ENCODE assay signal across 9 cellular contexts in the genomic region with DNA sequence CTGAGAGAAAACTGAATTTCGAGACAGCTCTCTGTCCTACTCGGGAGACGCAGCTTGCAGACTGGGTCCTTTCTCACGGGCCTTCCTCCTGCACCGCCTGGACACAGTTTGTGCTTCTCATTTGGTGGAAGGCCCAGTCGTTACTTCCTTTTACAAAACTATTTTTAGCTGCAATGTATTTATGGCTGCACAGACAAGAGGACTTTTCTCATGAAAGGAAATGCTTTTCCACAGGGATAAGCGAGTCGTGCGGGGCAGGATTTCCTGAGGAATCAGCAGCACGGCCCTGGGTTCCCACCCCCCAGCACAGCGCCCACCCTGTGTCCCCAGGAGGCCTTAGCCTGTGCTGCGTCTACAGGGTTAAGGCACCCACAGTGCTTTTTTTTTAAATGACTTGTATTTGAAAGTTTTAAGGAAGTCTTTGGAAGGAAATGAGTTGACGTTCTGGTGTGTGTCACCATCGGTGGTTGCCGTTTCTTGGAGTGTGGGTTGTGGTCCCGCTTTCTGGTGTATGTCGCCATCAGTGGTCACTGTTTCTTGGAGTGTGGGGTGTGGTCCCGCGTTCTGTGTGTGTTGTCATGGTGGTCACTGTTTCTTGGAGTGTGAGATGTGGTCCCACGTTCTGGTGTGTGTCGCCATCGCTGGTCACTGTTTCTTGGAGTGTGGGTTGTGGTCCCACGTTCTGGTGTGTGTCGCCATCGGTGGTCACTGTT. TPM values are rescaled to one million over a fixed set of nuclear protein-coding genes. Genes with fewer than 3 reads are reported as not detected.
DNase-seq lines count a peak whose midpoint lies in the region; ATAC-seq, FAIRE-seq and TF ChIP-seq lines count a peak whose summit lies in the region.
"Had no signal": no experiment of that assay in that cellular context is flagged by ENCODE, and none has a peak within 500 bp of the region (broad histone marks: within the 10 kb centered on the region; RNA-seq: fewer than 3 reads in every experiment).

No MANE protein-coding gene starts in this region.

- H3K9me3 Mint-ChIP-seq in WTC11 = no peaks in the 10 kb centered on the region

- intact Hi-C loops in Right ventricle myocardium inferior (cut with DNase I) = loop anchor here (2.0 to 5.0 kb wide), 2 partner anchors 51 to 70 kb away; a partner anchor contains a TSS

- FAIRE-seq in urothelium cell line (lab: Jason Lieb, UNC) = no peak
- FAIRE-seq: A549 had no signal

- no peak overlapping the region for H3K27ac Mint-ChIP-seq in WTC11

- POLR2A ChIA-PET in WTC11 (lab: Charles Lee) = no interaction called here

- no peaks in the 10 kb centered on the region for H3K36me3 Mint-ChIP-seq in WTC11

- no peak for TF ChIP-seq CTCF in WTC11 (IDR thresholded peaks at IDR 0.05)

- CTCF ChIA-PET in WTC11 (lab: Charles Lee) = interaction anchor here (1.1 kb wide), 1 partner anchor 147 kb away, joined by 3 read pairs; no protein-coding TSS in a partner anchor

- no peak for DNase-seq in activated CD4-positive, CD25-positive, alpha-beta regulatory T cell (lab: John Stamatoyannopoulos, UW)
- DNase-seq in WTC11 (ENCODE audit: low spot score) (peak; percentile 5), Right ventricle myocardium inferior (ENCODE audit: missing footprints) (peak; percentile 84), NCI-H82 (lab: John Stamatoyannopoulos, UW) (no peak), urothelium cell line (ENCODE audit: low spot score) (no peak)
- DNase-seq in stimulated activated CD8-positive, alpha-beta memory T cell treated with anti-CD3 and anti-CD28 coated beads, Interleukin-15, amount 100 ng/mL, for 48 hours (ENCODE audit: low read depth in 2 of 2) = peak; percentile 58 to 59

- H3K27me3 Mint-ChIP-seq in WTC11 (ENCODE audit: low read depth) = no peaks in the 10 kb centered on the region

- H3K4me3 Mint-ChIP-seq in WTC11 = no peak overlapping the region

- peaks cover 13% of the 10 kb centered on the region for H3K4me1 Mint-ChIP-seq in WTC11

- peak; percentile 4 to 19 for ATAC-seq in activated CD4-positive, CD25-positive, alpha-beta regulatory T cell treated with anti-CD3 and anti-CD28 coated beads, Interleukin-2, amount 50 U/mL, for 24 hours
- ATAC-seq in WTC11 = no peak
- ATAC-seq in Right ventricle myocardium inferior = peak; percentile 49
- no peak for ATAC-seq in HG03439 (IDR thresholded peaks at IDR 0.05; ENCODE audit: unreplicated experiment)
- ATAC-seq: A549 had no signal

TF ChIP-seq in WTC11, 78 proteins besides CTCF, POLR2A, EP300 and RAD21:
- TF ChIP-seq GABPB1 (CRISPR knock-in tag; IDR thresholded peaks at IDR 0.05) = no peak
- TF ChIP-seq TCF7 (CRISPR knock-in tag; IDR thresholded peaks at IDR 0.05; ENCODE audit: low read depth) = no peak
- TF ChIP-seq FOXK1 (CRISPR knock-in tag; IDR thresholded peaks at IDR 0.05) = no peak
- TF ChIP-seq IRF2 (CRISPR knock-in tag; IDR thresholded peaks at IDR 0.05; ENCODE audit: borderline replicate concordance, low read depth) = no peak
- TF ChIP-seq, protein P1, sequence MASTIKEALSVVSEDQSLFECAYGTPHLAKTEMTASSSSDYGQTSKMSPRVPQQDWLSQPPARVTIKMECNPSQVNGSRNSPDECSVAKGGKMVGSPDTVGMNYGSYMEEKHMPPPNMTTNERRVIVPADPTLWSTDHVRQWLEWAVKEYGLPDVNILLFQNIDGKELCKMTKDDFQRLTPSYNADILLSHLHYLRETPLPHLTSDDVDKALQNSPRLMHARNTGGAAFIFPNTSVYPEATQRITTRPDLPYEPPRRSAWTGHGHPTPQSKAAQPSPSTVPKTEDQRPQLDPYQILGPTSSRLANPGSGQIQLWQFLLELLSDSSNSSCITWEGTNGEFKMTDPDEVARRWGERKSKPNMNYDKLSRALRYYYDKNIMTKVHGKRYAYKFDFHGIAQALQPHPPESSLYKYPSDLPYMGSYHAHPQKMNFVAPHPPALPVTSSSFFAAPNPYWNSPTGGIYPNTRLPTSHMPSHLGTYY (CRISPR knock-in tag; IDR thresholded peaks at IDR 0.05) = no peak
- TF ChIP-seq, protein P2, sequence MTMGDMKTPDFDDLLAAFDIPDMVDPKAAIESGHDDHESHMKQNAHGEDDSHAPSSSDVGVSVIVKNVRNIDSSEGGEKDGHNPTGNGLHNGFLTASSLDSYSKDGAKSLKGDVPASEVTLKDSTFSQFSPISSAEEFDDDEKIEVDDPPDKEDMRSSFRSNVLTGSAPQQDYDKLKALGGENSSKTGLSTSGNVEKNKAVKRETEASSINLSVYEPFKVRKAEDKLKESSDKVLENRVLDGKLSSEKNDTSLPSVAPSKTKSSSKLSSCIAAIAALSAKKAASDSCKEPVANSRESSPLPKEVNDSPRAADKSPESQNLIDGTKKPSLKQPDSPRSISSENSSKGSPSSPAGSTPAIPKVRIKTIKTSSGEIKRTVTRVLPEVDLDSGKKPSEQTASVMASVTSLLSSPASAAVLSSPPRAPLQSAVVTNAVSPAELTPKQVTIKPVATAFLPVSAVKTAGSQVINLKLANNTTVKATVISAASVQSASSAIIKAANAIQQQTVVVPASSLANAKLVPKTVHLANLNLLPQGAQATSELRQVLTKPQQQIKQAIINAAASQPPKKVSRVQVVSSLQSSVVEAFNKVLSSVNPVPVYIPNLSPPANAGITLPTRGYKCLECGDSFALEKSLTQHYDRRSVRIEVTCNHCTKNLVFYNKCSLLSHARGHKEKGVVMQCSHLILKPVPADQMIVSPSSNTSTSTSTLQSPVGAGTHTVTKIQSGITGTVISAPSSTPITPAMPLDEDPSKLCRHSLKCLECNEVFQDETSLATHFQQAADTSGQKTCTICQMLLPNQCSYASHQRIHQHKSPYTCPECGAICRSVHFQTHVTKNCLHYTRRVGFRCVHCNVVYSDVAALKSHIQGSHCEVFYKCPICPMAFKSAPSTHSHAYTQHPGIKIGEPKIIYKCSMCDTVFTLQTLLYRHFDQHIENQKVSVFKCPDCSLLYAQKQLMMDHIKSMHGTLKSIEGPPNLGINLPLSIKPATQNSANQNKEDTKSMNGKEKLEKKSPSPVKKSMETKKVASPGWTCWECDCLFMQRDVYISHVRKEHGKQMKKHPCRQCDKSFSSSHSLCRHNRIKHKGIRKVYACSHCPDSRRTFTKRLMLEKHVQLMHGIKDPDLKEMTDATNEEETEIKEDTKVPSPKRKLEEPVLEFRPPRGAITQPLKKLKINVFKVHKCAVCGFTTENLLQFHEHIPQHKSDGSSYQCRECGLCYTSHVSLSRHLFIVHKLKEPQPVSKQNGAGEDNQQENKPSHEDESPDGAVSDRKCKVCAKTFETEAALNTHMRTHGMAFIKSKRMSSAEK (CRISPR knock-in tag; IDR thresholded peaks at IDR 0.05; ENCODE audit: borderline replicate concordance) = no peak
- no peak for TF ChIP-seq ZNF396 (CRISPR knock-in tag; IDR thresholded peaks at IDR 0.05; ENCODE audit: borderline replicate concordance)
- no peak for TF ChIP-seq SMAD3 (CRISPR knock-in tag; IDR thresholded peaks at IDR 0.05; ENCODE audit: borderline replicate concordance)
- TF ChIP-seq, protein P3, sequence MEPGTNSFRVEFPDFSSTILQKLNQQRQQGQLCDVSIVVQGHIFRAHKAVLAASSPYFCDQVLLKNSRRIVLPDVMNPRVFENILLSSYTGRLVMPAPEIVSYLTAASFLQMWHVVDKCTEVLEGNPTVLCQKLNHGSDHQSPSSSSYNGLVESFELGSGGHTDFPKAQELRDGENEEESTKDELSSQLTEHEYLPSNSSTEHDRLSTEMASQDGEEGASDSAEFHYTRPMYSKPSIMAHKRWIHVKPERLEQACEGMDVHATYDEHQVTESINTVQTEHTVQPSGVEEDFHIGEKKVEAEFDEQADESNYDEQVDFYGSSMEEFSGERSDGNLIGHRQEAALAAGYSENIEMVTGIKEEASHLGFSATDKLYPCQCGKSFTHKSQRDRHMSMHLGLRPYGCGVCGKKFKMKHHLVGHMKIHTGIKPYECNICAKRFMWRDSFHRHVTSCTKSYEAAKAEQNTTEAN (CRISPR knock-in tag; IDR thresholded peaks at IDR 0.05) = no peak
- no peak for TF ChIP-seq FOXJ3 (CRISPR knock-in tag; IDR thresholded peaks at IDR 0.05; ENCODE audit: borderline replicate concordance)

RNA-seq across cellular contexts. Expression of a gene that starts 50.9 kb away (rescaled TPM):
- total RNA-seq in WTC11 (2021) (20.0 to 22.1 TPM (median 21.5 TPM) in 3 replicates), Right ventricle myocardium inferior (108 TPM)

Comparison
In these comparisons a context has a peak if more than half of its experiments do, and no peak if none do; other contexts are left out.
1. ATAC-seq: peak in activated CD4-positive, CD25-positive, alpha-beta regulatory T cell treated with anti-CD3 and anti-CD28 coated beads, Interleukin-2, amount 50 U/mL, for 24 hours (2 of 2) and Right ventricle myocardium inferior (single experiment); none in WTC11 (single experiment) and HG03439 (single experiment).
2. DNase-seq: peak in WTC11 (single experiment), Right ventricle myocardium inferior (single experiment) and stimulated activated CD8-positive, alpha-beta memory T cell treated with anti-CD3 and anti-CD28 coated beads, Interleukin-15, amount 100 ng/mL, for 48 hours (2 of 2); none in activated CD4-positive, CD25-positive, alpha-beta regulatory T cell (0 of 4), NCI-H82 (single experiment) and urothelium cell line (single experiment).